ENCODE assay signal across 23 cellular contexts in the genomic region with DNA sequence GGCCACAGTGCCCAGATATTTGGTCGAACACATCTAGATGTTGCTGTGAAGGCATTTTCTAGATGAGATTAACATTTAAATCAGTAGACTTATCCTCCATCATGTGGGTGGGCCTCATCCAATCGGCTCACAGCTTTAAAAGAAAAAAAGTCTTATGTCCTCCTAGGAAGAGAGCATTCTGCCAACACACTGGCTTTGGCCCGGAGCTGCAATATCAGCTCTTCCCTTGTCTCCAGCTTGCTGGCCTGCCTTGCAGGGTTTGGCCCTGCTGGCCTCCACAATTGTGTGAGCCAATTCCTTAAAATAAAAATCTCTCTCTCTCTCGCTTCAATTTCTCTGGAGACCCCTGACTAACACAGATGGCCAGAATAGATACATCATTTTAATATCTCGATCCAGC. TPM values are rescaled to one million over a fixed set of nuclear protein-coding genes. Genes with fewer than 3 reads are reported as not detected.
DNase-seq lines count a peak whose midpoint lies in the region; ATAC-seq lines count a peak whose summit lies in the region.
"Had no signal": no experiment of that assay in that cellular context is flagged by ENCODE, and none has a peak within 500 bp of the region (broad histone marks: within the 10 kb centered on the region; RNA-seq: fewer than 3 reads in every experiment).

No MANE protein-coding gene starts in this region.

- no peak overlapping the region for H3K9ac ChIP-seq in BLaER1

- H4K20me1 ChIP-seq in BLaER1 = peaks cover 6% of the 10 kb centered on the region; the same call in 1 of the 2 replicates

- 0 out of 2 replicates have a peak, but pooled peaks cover 3% of the 10 kb centered on the region for H3K27me3 ChIP-seq in BLaER1
- no peaks in the 10 kb centered on the region for H3K27me3 ChIP-seq in aorta (ENCODE audit: control insufficient read depth in 1 of 2, insufficient read depth in 2 of 2, low read length in 1 of 2)
- H3K27me3 ChIP-seq: BE2C had no signal

- H3K27ac ChIP-seq in BLaER1 = no peak overlapping the region
- H3K27ac ChIP-seq in aorta (ENCODE audit: low read depth in 1 of 2, low read length in 2 of 2) = no peak overlapping the region
- H3K27ac ChIP-seq: A549, C4-2B had no signal

- DNase-seq in G401 (ENCODE audit: low spot score) = peak; percentile 74
- peak; percentile 71 for DNase-seq in cerebellar cortex (ENCODE audit: low spot score)
- no peak for DNase-seq in aorta
- DNase-seq in central memory CD4-positive, alpha-beta T cell = no peak
- DNase-seq in kidney glomerular epithelial cell (lab: John Stamatoyannopoulos, UW) = no peak
- DNase-seq: 8988T; ACHN; AML-193; BE2C; Caco-2; CD4-positive, CD25-positive, alpha-beta regulatory T cell; CD8-positive, alpha-beta T cell; DMS153; DND-41; GDM1; GOT3; HFFc6 had no signal

- in situ Hi-C loops in G401 (cut with HindIII; ENCODE audit: low sequenced_read_pairs) = no loop called here

- H3K36me3 ChIP-seq in BLaER1 (no peaks in the 10 kb centered on the region), aorta (ENCODE audit: control insufficient read depth in 1 of 2, insufficient read depth in 2 of 2, low read length in 1 of 2) (no peaks in the 10 kb centered on the region)
- H3K36me3 ChIP-seq: BE2C, HAP-1 had no signal

- ATAC-seq in aorta (ENCODE audit: low FRiP score) = peak; percentile 61
- no peak for ATAC-seq in HG02623 (IDR thresholded peaks at IDR 0.05; ENCODE audit: unreplicated experiment)
- ATAC-seq: A549; CD8-positive, alpha-beta T cell; GM12878 had no signal

- peak overlapping the region; percentile 80 for H3K4me2 ChIP-seq in BLaER1
- H3K4me2 ChIP-seq: A549 had no signal

- WGBS in aorta, 2 donors = 55 to 62% methylated on average over 5 of the region's 5 CpGs

- H3K9me3 ChIP-seq in BLaER1 (no peaks in the 10 kb centered on the region), aorta (ENCODE audit: control insufficient read depth, low read length) (no peaks in the 10 kb centered on the region)
- H3K9me3 ChIP-seq: A549, BE2C, Caco-2, HAP-1 had no signal

- no peak overlapping the region for H3K4me3 ChIP-seq in BLaER1
- no peak overlapping the region for H3K4me3 ChIP-seq in aorta (ENCODE audit: low read length in 2 of 2)
- H3K4me3 ChIP-seq: A549, GM12878, HAP-1 had no signal

- peaks cover 61% of the 10 kb centered on the region for H3K4me1 ChIP-seq in BLaER1
- no peaks in the 10 kb centered on the region for H3K4me1 ChIP-seq in aorta (ENCODE audit: control insufficient read depth in 1 of 2, insufficient read depth in 2 of 2, low read length in 2 of 2)
- H3K4me1 ChIP-seq: A549, BE2C, HAP-1 had no signal

- intact Hi-C loops in aorta (cut with DNase I) = no loop called here

RNA-seq across cellular contexts. Expression of gene ABCC8, which starts 13.1 kb away (rescaled TPM):
- 0.47 and 1.1 TPM in 2 replicates for total RNA-seq in G401 (2014; rRNA removed; shearing (Covaris generic))
- 1 to 10 TPM in 1 of 2 donors, under 1 TPM in 1; 0.32 to 2.5 TPM for total RNA-seq in aorta
- polyA plus RNA-seq in aorta = under 1 TPM in 1 of 2 donors, not detected in 1; 0.59 TPM
- total RNA-seq: Caco-2; CD4-positive, CD25-positive, alpha-beta regulatory T cell; CD8-positive, alpha-beta T cell; GM12878; HFFc6 had no signal
- polyA plus RNA-seq: CD4-positive, CD25-positive, alpha-beta regulatory T cell; GM12878 had no signal

RNA-seq across cellular contexts. Expression of gene USH1C, which starts 54.5 kb away (rescaled TPM):
- not detected in 2 replicates for total RNA-seq in G401 (2014; rRNA removed; shearing (Covaris generic))
- total RNA-seq in aorta = not detected
- polyA plus RNA-seq in aorta = 10 to 100 TPM in 1 of 2 donors, under 1 TPM in 1; 0.46 to 20.4 TPM
- total RNA-seq: CD4-positive, CD25-positive, alpha-beta regulatory T cell; CD8-positive, alpha-beta T cell; GM12878; HFFc6 had no signal
- polyA plus RNA-seq: CD4-positive, CD25-positive, alpha-beta regulatory T cell; GM12878 had no signal

RNA-seq across cellular contexts. Expression of gene OTOG, which starts 57.3 kb away (rescaled TPM):
- not detected in 2 replicates for total RNA-seq in G401 (2014; rRNA removed; shearing (Covaris generic))
- total RNA-seq in aorta = not detected
- not detected for polyA plus RNA-seq in aorta
- total RNA-seq: CD4-positive, CD25-positive, alpha-beta regulatory T cell; CD8-positive, alpha-beta T cell; GM12878; HFFc6 had no signal
- polyA plus RNA-seq: A549; CD4-positive, CD25-positive, alpha-beta regulatory T cell; GM12878 had no signal

Comparison
In these comparisons a context has a peak if more than half of its experiments do, and no peak if none do; other contexts are left out.
1. DNase-seq: peak in G401 (single experiment) and cerebellar cortex (single experiment); none in aorta (0 of 2), central memory CD4-positive, alpha-beta T cell (single experiment) and kidney glomerular epithelial cell (single experiment).